11 cellular contexts compared by ENCODE assay signal in genomic region chr17:51263001-51263400, GRCh38. TPM values are rescaled to one million over a fixed set of nuclear protein-coding genes. Genes with fewer than 3 reads are reported as not detected.
DNase-seq lines count a peak whose midpoint lies in the region; ATAC-seq and TF ChIP-seq lines count a peak whose summit lies in the region.
"Had no signal": no experiment of that assay in that cellular context is flagged by ENCODE, and none has a peak within 500 bp of the region (broad histone marks: within the 10 kb centered on the region; RNA-seq: fewer than 3 reads in every experiment).

No MANE protein-coding gene starts in this region.

- H3K79me1 ChIP-seq in mesendoderm (ENCODE audit: low read length), result peaks cover 15% of the 10 kb centered on the region

- no peak for DNase-seq in CD4-positive, CD25-positive, alpha-beta regulatory T cell
- DNase-seq in HCT116 (ENCODE audit: low read depth, low spot score), result no peak
- DNase-seq in activated naive CD8-positive, alpha-beta T cell treated with anti-CD3 and anti-CD28 coated beads, Interleukin-2, amount 50 U/mL, for 24 hours, result no peak
- DNase-seq in mesendoderm, result peak; percentile 35
- no peak for DNase-seq in NCI-H748 treated with DMSO at 0.1 percent for 48 hours (lab: John Stamatoyannopoulos, UW)
- no peak for DNase-seq in Peyer's patch
- DNase-seq in NCI-H146 (lab: John Stamatoyannopoulos, UW), result no peak
- DNase-seq: endodermal cell; stimulated activated CD4-positive, alpha-beta T cell treated with anti-CD3 and anti-CD28 coated beads, Interleukin-4, amount 100 ng/mL, for 4 hours had no signal

- POLR2A ChIA-PET in HCT116 (lab: Charles Lee), result no interaction called here

- CTCF ChIA-PET in HCT116 (lab: Charles Lee), result no interaction called here

- H2BK15ac ChIP-seq in mesendoderm (replicated peaks; ENCODE audit: low read depth), result no peak overlapping the region

- no peak overlapping the region for H2BK5ac ChIP-seq in mesendoderm (ENCODE audit: low read length)

- H2BK120ac ChIP-seq in mesendoderm (ENCODE audit: low read depth, low read length), result no peak overlapping the region

- ATAC-seq in CD4-positive, CD25-positive, alpha-beta regulatory T cell (ENCODE audit: low read depth in 2 of 2), result no peak
- ATAC-seq in HCT116, result no peak
- no peak for ATAC-seq in activated naive CD8-positive, alpha-beta T cell treated with anti-CD3 and anti-CD28 coated beads, Interleukin-2, amount 50 U/mL, for 24 hours
- no peak for ATAC-seq in GM19324 (IDR thresholded peaks at IDR 0.05; ENCODE audit: low FRiP score, unreplicated experiment)

- H3K9me3 ChIP-seq in CD4-positive, CD25-positive, alpha-beta regulatory T cell (ENCODE audit: control insufficient read depth in 2 of 2, low read length in 2 of 2), result no peaks in the 10 kb centered on the region
- H3K9me3 ChIP-seq in HCT116 (ENCODE audit: control insufficient read depth in 1 of 2, insufficient read depth in 1 of 2, low read depth in 1 of 2, low read length in 2 of 2) (no peaks in the 10 kb centered on the region), Peyer's patch (no peaks in the 10 kb centered on the region)
- H3K9me3 ChIP-seq: tibial nerve had no signal

- no peaks in the 10 kb centered on the region for H3K9me2 ChIP-seq in HCT116 (ENCODE audit: insufficient read depth)

- H2AFZ ChIP-seq in HCT116 (ENCODE audit: low read depth, low read length, poor library complexity, severe bottlenecking), result no peak overlapping the region

- peaks cover 48% of the 10 kb centered on the region for H3K4me1 ChIP-seq in CD4-positive, CD25-positive, alpha-beta regulatory T cell (ENCODE audit: control insufficient read depth, insufficient read depth, low read length, poor library complexity, severe bottlenecking)
- H3K4me1 ChIP-seq in HCT116 (ENCODE audit: control insufficient read depth in 1 of 2, insufficient read depth in 2 of 2, low read length in 2 of 2), result peaks cover 21 to 33% of the 10 kb centered on the region in 2 experiments
- peaks cover 2% of the 10 kb centered on the region for H3K4me1 ChIP-seq in mesendoderm (ENCODE audit: control insufficient read depth, low read depth, low read length)
- H3K4me1 ChIP-seq in Peyer's patch, result peaks cover 0 to 29% (median 17%) of the 10 kb centered on the region in 4 donors

- peaks cover 0 to 2% (median 0%) of the 10 kb centered on the region in 7 donors for H3K9me3 Mint-ChIP-seq in CD4-positive, CD25-positive, alpha-beta regulatory T cell
- no peaks in the 10 kb centered on the region for H3K9me3 Mint-ChIP-seq in activated naive CD8-positive, alpha-beta T cell treated with anti-CD3 and anti-CD28 coated beads, Interleukin-2, amount 50 U/mL, for 24 hours
- H3K9me3 Mint-ChIP-seq: endodermal cell had no signal

- no peak overlapping the region for H4K8ac ChIP-seq in mesendoderm (ENCODE audit: low read depth, low read length)

- RAD21 ChIA-PET in HCT116 (lab: Charles Lee; ENCODE audit: low non-redundant PET in 1 of 2, low total read pairs in 2 of 2, uncharacterized antibody in 2 of 2, unreplicated experiment in 2 of 2), result no interaction called here

- H3K4me2 ChIP-seq in HCT116 (ENCODE audit: low read length) (peak overlapping the region; percentile 10; the same call in 1 of the 2 replicates), mesendoderm (ENCODE audit: low read length) (no peak overlapping the region)

- H3K27me3 Mint-ChIP-seq in CD4-positive, CD25-positive, alpha-beta regulatory T cell, result no peaks in the 10 kb centered on the region
- no peaks in the 10 kb centered on the region for H3K27me3 Mint-ChIP-seq in activated naive CD8-positive, alpha-beta T cell treated with anti-CD3 and anti-CD28 coated beads, Interleukin-2, amount 50 U/mL, for 24 hours

- H3K27ac Mint-ChIP-seq in CD4-positive, CD25-positive, alpha-beta regulatory T cell, result peak overlapping the region; percentile 79 to 89 (median 86)
- H3K27ac Mint-ChIP-seq in activated naive CD8-positive, alpha-beta T cell treated with anti-CD3 and anti-CD28 coated beads, Interleukin-2, amount 50 U/mL, for 24 hours, result peak overlapping the region; percentile 74
- H3K27ac Mint-ChIP-seq: endodermal cell had no signal

- no peak for TF ChIP-seq POLR2A in HCT116 (IDR thresholded peaks at IDR 0.05; ENCODE audit: borderline replicate concordance, extremely low read depth, insufficient read depth, insufficient read length)
- no peak for TF ChIP-seq POLR2A in Peyer's patch (IDR thresholded peaks at IDR 0.05)

- peak overlapping the region; percentile 61 to 97 (median 70) for H3K4me3 Mint-ChIP-seq in CD4-positive, CD25-positive, alpha-beta regulatory T cell
- H3K4me3 Mint-ChIP-seq in activated naive CD8-positive, alpha-beta T cell treated with anti-CD3 and anti-CD28 coated beads, Interleukin-2, amount 50 U/mL, for 24 hours, result peak overlapping the region; percentile 68
- H3K4me3 Mint-ChIP-seq: endodermal cell had no signal

- H3K79me2 ChIP-seq in HCT116 (ENCODE audit: insufficient read depth, low read length), result peaks cover 96% of the 10 kb centered on the region
- H3K79me2 ChIP-seq in mesendoderm (ENCODE audit: control insufficient read depth, insufficient read depth, low read length), result peaks cover 44% of the 10 kb centered on the region

- H3K27ac ChIP-seq in CD4-positive, CD25-positive, alpha-beta regulatory T cell (ENCODE audit: insufficient read depth, low read length, poor library complexity, severe bottlenecking), result no peak overlapping the region
- H3K27ac ChIP-seq in HCT116 (ENCODE audit: low read depth, low read length) (no peak overlapping the region), mesendoderm (ENCODE audit: low read depth, low read length) (no peak overlapping the region), Peyer's patch (no peak overlapping the region)
- H3K27ac ChIP-seq: tibial nerve had no signal

- H3K4ac ChIP-seq in mesendoderm (ENCODE audit: low read depth, low read length), result no peak overlapping the region

- H3K23ac ChIP-seq in mesendoderm (ENCODE audit: low read length), result peak overlapping the region; percentile 6

- peak overlapping the region; percentile 42 for H3K4me3 ChIP-seq in CD4-positive, CD25-positive, alpha-beta regulatory T cell (ENCODE audit: low read depth, low read length)
- H3K4me3 ChIP-seq in HCT116 (replicated peaks in 1 of 2; ENCODE audit: low read depth in 1 of 2, low read length in 2 of 2) (no peak overlapping the region), mesendoderm (ENCODE audit: low read length) (no peak overlapping the region), Peyer's patch (no peak overlapping the region)
- H3K4me3 ChIP-seq: tibial nerve had no signal

- peaks cover 29 to 68% (median 53%) of the 10 kb centered on the region in 4 donors for H3K4me1 Mint-ChIP-seq in CD4-positive, CD25-positive, alpha-beta regulatory T cell
- H3K4me1 Mint-ChIP-seq in activated naive CD8-positive, alpha-beta T cell treated with anti-CD3 and anti-CD28 coated beads, Interleukin-2, amount 50 U/mL, for 24 hours, result peaks cover 57% of the 10 kb centered on the region

- intact Hi-C loops in HCT116 (cut with micrococcal nuclease), result no loop called here

- peaks cover 16% of the 10 kb centered on the region; the same call in 1 of the 2 replicates for H4K20me1 ChIP-seq in HCT116 (ENCODE audit: insufficient read depth)

- no peak overlapping the region for H4K5ac ChIP-seq in mesendoderm (ENCODE audit: low read length)

- H3K36me3 ChIP-seq in CD4-positive, CD25-positive, alpha-beta regulatory T cell (ENCODE audit: control insufficient read depth, insufficient read depth, low read length), result peaks cover 45% of the 10 kb centered on the region
- peaks cover 32 to 33% of the 10 kb centered on the region in 2 experiments; a peak in 3 of 4 replicates for H3K36me3 ChIP-seq in HCT116 (ENCODE audit: control insufficient read depth in 1 of 2, insufficient read depth in 2 of 2, low read length in 2 of 2)
- H3K36me3 ChIP-seq in mesendoderm (ENCODE audit: control insufficient read depth, insufficient read depth, low read length), result no peaks in the 10 kb centered on the region
- peaks cover 0 to 28% (median 0%) of the 10 kb centered on the region in 3 donors for H3K36me3 ChIP-seq in Peyer's patch

- TF ChIP-seq RAD21 in HCT116 (IDR thresholded peaks at IDR 0.05; ENCODE audit: low read depth), result no peak

- no peak overlapping the region for H2AK5ac ChIP-seq in mesendoderm (ENCODE audit: low read length)

- H3K9ac ChIP-seq in HCT116 (ENCODE audit: low read length) (no peak overlapping the region), mesendoderm (ENCODE audit: low read length) (no peak overlapping the region)

- no peaks in the 10 kb centered on the region for H3K27me3 ChIP-seq in CD4-positive, CD25-positive, alpha-beta regulatory T cell (ENCODE audit: control insufficient read depth, insufficient read depth, low read length)
- H3K27me3 ChIP-seq in HCT116 (ENCODE audit: insufficient read depth, low read length) (no peaks in the 10 kb centered on the region), mesendoderm (ENCODE audit: insufficient read depth, low read length, poor library complexity) (no peaks in the 10 kb centered on the region), Peyer's patch (no peaks in the 10 kb centered on the region)
- H3K27me3 ChIP-seq: tibial nerve had no signal

- H3K36me3 Mint-ChIP-seq in CD4-positive, CD25-positive, alpha-beta regulatory T cell, result peaks cover 25% of the 10 kb centered on the region
- H3K36me3 Mint-ChIP-seq in activated naive CD8-positive, alpha-beta T cell treated with anti-CD3 and anti-CD28 coated beads, Interleukin-2, amount 50 U/mL, for 24 hours (ENCODE audit: low read depth), result peaks cover 60% of the 10 kb centered on the region

- H3K56ac ChIP-seq in mesendoderm (ENCODE audit: low read length), result no peak overlapping the region

- BruUV-seq in HCT116 (replicated peaks; lab: Mats Ljungman, UMichigan), result no TSS peak

- no CpG with 5 or more reads among the region's 3 CpGs for WGBS in mesendoderm (ENCODE audit: extremely low coverage, insufficient coverage, low lambda C conversion rate)

- TF ChIP-seq CTCF in HCT116 (IDR thresholded peaks at IDR 0.05 in 2 of 3, conservative IDR thresholded peaks at IDR 0.05 in 1 of 3; ENCODE audit: borderline replicate concordance in 1 of 3, insufficient read depth in 1 of 3, low read depth in 2 of 3, low read length in 2 of 3) (no peak), Peyer's patch (IDR thresholded peaks at IDR 0.05) (no peak)

- no peak overlapping the region for H3K18ac ChIP-seq in mesendoderm (ENCODE audit: low read length)

TF ChIP-seq in HCT116, 20 proteins besides CTCF, POLR2A, EP300 and RAD21 (continues in another document):
- no peak for TF ChIP-seq CEBPB (IDR thresholded peaks at IDR 0.05; ENCODE audit: low read depth)
- TF ChIP-seq CBX3 (IDR thresholded peaks at IDR 0.05; ENCODE audit: low read depth), result no peak

RNA-seq across cellular contexts. Expression of gene UTP18, which starts 2.7 kb away (rescaled TPM):
- total RNA-seq in CD4-positive, CD25-positive, alpha-beta regulatory T cell, result 55.8 TPM
- 10 to 100 TPM; 50.2 to 56.7 (median 54.2) TPM for polyA plus RNA-seq in CD4-positive, CD25-positive, alpha-beta regulatory T cell
- total RNA-seq in HCT116 (2021; ENCODE audit: unreplicated experiment), result 92.6 TPM
- 29.8 and 41.2 TPM in 2 replicates for polyA plus RNA-seq in HCT116 (2012)
- polyA plus RNA-seq in mesendoderm (2013, experiment 1 of 2), result 75.1 TPM
- polyA plus RNA-seq in mesendoderm (2013, experiment 2 of 2), result 74.6 TPM
- 10 to 100 TPM; 14.4 to 25.8 (median 20.6) TPM for total RNA-seq in Peyer's patch

RNA-seq across cellular contexts. Expression of gene MBTD1, which starts 3.2 kb away (rescaled TPM):
- 27.4 TPM for total RNA-seq in CD4-positive, CD25-positive, alpha-beta regulatory T cell
- 1 to 10 TPM; 4.3 to 8.2 (median 5.8) TPM for polyA plus RNA-seq in CD4-positive, CD25-positive, alpha-beta regulatory T cell
- total RNA-seq in HCT116 (2021; ENCODE audit: unreplicated experiment) (27.3 TPM), Peyer's patch (10 to 100 TPM; 13.2 to 27.6 (median 24.7) TPM)
- 7.3 and 9.3 TPM in 2 replicates for polyA plus RNA-seq in HCT116 (2012)
- 20.7 TPM for polyA plus RNA-seq in mesendoderm (2013, experiment 1 of 2)
- polyA plus RNA-seq in mesendoderm (2013, experiment 2 of 2), result 20.6 TPM
